11 cellular contexts compared by ENCODE assay signal in genomic region chr6:14922306-14922705, GRCh38.
A peak's percentile ranks its signal among the peaks of the same experiment; 100 is the strongest.
DNase-seq lines count a peak whose midpoint lies in the region; ATAC-seq, FAIRE-seq and TF ChIP-seq lines count a peak whose summit lies in the region.
"Had no signal": no experiment of that assay in that cellular context is flagged by ENCODE, and none has a peak within 500 bp of the region (broad histone marks: within the 10 kb centered on the region; RNA-seq: fewer than 3 reads in every experiment).

No MANE protein-coding gene starts in this region.

- H3K27ac ChIP-seq in HL-60 (replicated peaks), result peak overlapping the region; percentile 93
- peak overlapping the region; percentile 21 to 58 (median 45) for H3K27ac ChIP-seq in sigmoid colon

- CTCF ChIA-PET in WTC11 (lab: Charles Lee), result interaction anchor here (0.6 to 1.3 kb wide), 4 partner anchors 35 to 793 kb away, joined by 3 to 6 read pairs (median 4); no protein-coding TSS in a partner anchor

- TF ChIP-seq CTCF in HL-60 (IDR thresholded peaks at IDR 0.05; ENCODE audit: insufficient read depth, low read length) (no peak), WTC11 (IDR thresholded peaks at IDR 0.05) (no peak), sigmoid colon (IDR thresholded peaks at IDR 0.05) (no peak), D721Med (IDR thresholded peaks at IDR 0.05; ENCODE audit: insufficient read depth, missing control alignments) (no peak)

- H3K4me1 Mint-ChIP-seq in WTC11, result peaks cover 61% of the 10 kb centered on the region

- TF ChIP-seq POLR2A in sigmoid colon (IDR thresholded peaks at IDR 0.05), result no peak

- peak; percentile 69 for ATAC-seq in WTC11
- ATAC-seq in GM18858 (IDR thresholded peaks at IDR 0.05; ENCODE audit: unreplicated experiment), result no peak
- ATAC-seq in stimulated activated naive CD8-positive, alpha-beta T cell treated with anti-CD3 and anti-CD28 coated beads, Interleukin-15, Interleukin-2, amounts not matched to agents 100 U/mL and 50 U/mL, for 24 hours, result no peak

- no peak for TF ChIP-seq EP300 in sigmoid colon (IDR thresholded peaks at IDR 0.05)

- 68 to 75% methylated on average over 8 of the region's 8 CpGs for WGBS in sigmoid colon, 2 donors

- POLR2A ChIA-PET in WTC11 (lab: Charles Lee), result interaction anchor here (1.1 kb wide), 1 partner anchor 10 kb away, joined by 3 read pairs; no protein-coding TSS in a partner anchor

- H3K27ac Mint-ChIP-seq in WTC11, result peak overlapping the region; percentile 87

- H3K9me3 ChIP-seq in sigmoid colon, result no peaks in the 10 kb centered on the region

- intact Hi-C loops in sigmoid colon (cut with DNase I), result no loop called here

- no peak for FAIRE-seq in D721Med (lab: Jason Lieb, UNC)
- FAIRE-seq: small intestine had no signal

- no peak overlapping the region for H3K4me3 ChIP-seq in HL-60 (replicated peaks; ENCODE audit: insufficient read depth, low read length)
- H3K4me3 ChIP-seq in sigmoid colon, result no peak overlapping the region
- H3K4me3 ChIP-seq: coronary artery had no signal

- DNase-seq in HL-60 (ENCODE audit: low read depth in 1 of 2, low spot score in 1 of 2) (peak; percentile 87 to 89), WTC11 (ENCODE audit: low spot score) (peak; percentile 42), iPS-NIHi7 (ENCODE audit: extremely low spot score) (peak; percentile 62), sigmoid colon (peak; percentile 66), D721Med (ENCODE audit: insufficient read length, low spot score) (no peak)
- no peak for DNase-seq in stimulated activated naive CD4-positive, alpha-beta T cell (lab: John Stamatoyannopoulos, UW)
- no peak for DNase-seq in stimulated activated naive CD8-positive, alpha-beta T cell treated with anti-CD3 and anti-CD28 coated beads, Interleukin-15, Interleukin-2, amounts not matched to agents 100 U/mL and 50 U/mL, for 24 hours
- DNase-seq: activated T-cell treated with anti-CD3 and anti-CD28 coated beads, Interleukin-2, amount 50 U/mL, for 1 hour; small intestine had no signal

- H3K27me3 ChIP-seq in HL-60 (ENCODE audit: insufficient read depth, poor library complexity, severe bottlenecking), result no peaks in the 10 kb centered on the region
- no peaks in the 10 kb centered on the region for H3K27me3 ChIP-seq in sigmoid colon

- no peaks in the 10 kb centered on the region for H3K36me3 Mint-ChIP-seq in WTC11

- no peaks in the 10 kb centered on the region for H3K27me3 Mint-ChIP-seq in WTC11 (ENCODE audit: low read depth)

- peaks cover 0 to 22% (median 5%) of the 10 kb centered on the region in 4 donors for H3K4me1 ChIP-seq in sigmoid colon

- no peak overlapping the region for H3K4me3 Mint-ChIP-seq in WTC11

- no peaks in the 10 kb centered on the region for H3K9me3 Mint-ChIP-seq in WTC11

- H3K36me3 ChIP-seq in sigmoid colon, result no peaks in the 10 kb centered on the region

TF ChIP-seq in WTC11, 78 proteins besides CTCF, POLR2A, EP300 and RAD21:
- TF ChIP-seq SMAD3 (CRISPR knock-in tag; IDR thresholded peaks at IDR 0.05; ENCODE audit: borderline replicate concordance), result no peak
- no peak for TF ChIP-seq NFATC4 (CRISPR knock-in tag; IDR thresholded peaks at IDR 0.05)
- TF ChIP-seq, protein P1, sequence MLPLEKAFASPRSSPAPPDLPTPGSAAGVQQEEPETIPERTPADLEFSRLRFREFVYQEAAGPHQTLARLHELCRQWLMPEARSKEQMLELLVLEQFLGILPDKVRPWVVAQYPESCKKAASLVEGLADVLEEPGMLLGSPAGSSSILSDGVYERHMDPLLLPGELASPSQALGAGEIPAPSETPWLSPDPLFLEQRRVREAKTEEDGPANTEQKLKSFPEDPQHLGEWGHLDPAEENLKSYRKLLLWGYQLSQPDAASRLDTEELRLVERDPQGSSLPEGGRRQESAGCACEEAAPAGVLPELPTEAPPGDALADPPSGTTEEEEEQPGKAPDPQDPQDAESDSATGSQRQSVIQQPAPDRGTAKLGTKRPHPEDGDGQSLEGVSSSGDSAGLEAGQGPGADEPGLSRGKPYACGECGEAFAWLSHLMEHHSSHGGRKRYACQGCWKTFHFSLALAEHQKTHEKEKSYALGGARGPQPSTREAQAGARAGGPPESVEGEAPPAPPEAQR (CRISPR knock-in tag; IDR thresholded peaks at IDR 0.05), result no peak
- TF ChIP-seq, protein P2, sequence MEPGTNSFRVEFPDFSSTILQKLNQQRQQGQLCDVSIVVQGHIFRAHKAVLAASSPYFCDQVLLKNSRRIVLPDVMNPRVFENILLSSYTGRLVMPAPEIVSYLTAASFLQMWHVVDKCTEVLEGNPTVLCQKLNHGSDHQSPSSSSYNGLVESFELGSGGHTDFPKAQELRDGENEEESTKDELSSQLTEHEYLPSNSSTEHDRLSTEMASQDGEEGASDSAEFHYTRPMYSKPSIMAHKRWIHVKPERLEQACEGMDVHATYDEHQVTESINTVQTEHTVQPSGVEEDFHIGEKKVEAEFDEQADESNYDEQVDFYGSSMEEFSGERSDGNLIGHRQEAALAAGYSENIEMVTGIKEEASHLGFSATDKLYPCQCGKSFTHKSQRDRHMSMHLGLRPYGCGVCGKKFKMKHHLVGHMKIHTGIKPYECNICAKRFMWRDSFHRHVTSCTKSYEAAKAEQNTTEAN (CRISPR knock-in tag; IDR thresholded peaks at IDR 0.05), result 0 out of 2 replicates have a peak, but pooled peaks have one; percentile 54

Comparison
In these comparisons a context has a peak if more than half of its experiments do, and no peak if none do; other contexts are left out.
1. DNase-seq: peak in HL-60 (2 of 2), WTC11 (single experiment), iPS-NIHi7 (single experiment) and sigmoid colon (single experiment); none in stimulated activated naive CD4-positive, alpha-beta T cell (0 of 6), D721Med (single experiment) and stimulated activated naive CD8-positive, alpha-beta T cell treated with anti-CD3 and anti-CD28 coated beads, Interleukin-15, Interleukin-2, amounts not matched to agents 100 U/mL and 50 U/mL, for 24 hours (single experiment).